ENCODE assay signal across 30 cellular contexts in genomic region chr1:42700006-42700405, GRCh38. TPM values are rescaled to one million over a fixed set of nuclear protein-coding genes. Genes with fewer than 3 reads are reported as not detected.
DNase-seq lines count a peak whose midpoint lies in the region; ATAC-seq, FAIRE-seq and TF ChIP-seq lines count a peak whose summit lies in the region.
"Had no signal": no experiment of that assay in that cellular context is flagged by ENCODE, and none has a peak within 500 bp of the region (broad histone marks: within the 10 kb centered on the region; RNA-seq: fewer than 3 reads in every experiment).

No MANE protein-coding gene starts in this region.

- H3K36me3 ChIP-seq in GM12878 (ENCODE audit: control insufficient read depth in 2 of 2, insufficient read depth in 2 of 2, low read length in 1 of 2) = peaks cover 19 to 50% of the 10 kb centered on the region in 2 experiments

- CTCF ChIA-PET in A549 (lab: Yijun Ruan, JAX) = no interaction called here
- CTCF ChIA-PET in CD4-positive, alpha-beta T cell (lab: Charles Lee) = no interaction called here
- CTCF ChIA-PET in GM12878 (lab: Yijun Ruan, JAX) = interaction anchor here (1.4 kb wide), 1 partner anchor 9 kb away, joined by 4 read pairs; no protein-coding TSS in a partner anchor

- peaks cover 11% of the 10 kb centered on the region for H3K4me1 Mint-ChIP-seq in CD4-positive, alpha-beta T cell (ENCODE audit: low read depth)
- H3K4me1 Mint-ChIP-seq in IgD-negative memory B cell (peaks cover 0 to 4% (median 2%) of the 10 kb centered on the region in 3 donors), endothelial cell (ENCODE audit: unreplicated experiment) (no peaks in the 10 kb centered on the region)
- H3K4me1 Mint-ChIP-seq: neural crest cell had no signal

- no peak for FAIRE-seq in A549 (lab: Jason Lieb, UNC)
- no peak for FAIRE-seq in GM12878 (lab: Jason Lieb, UNC)
- FAIRE-seq: HTR-8/SVneo, pancreas, TTC549 had no signal

- H3K27ac Mint-ChIP-seq in CD4-positive, alpha-beta T cell = peak overlapping the region; percentile 64
- H3K27ac Mint-ChIP-seq in IgD-negative memory B cell (peak overlapping the region in 2 of 3 donors; percentile 65 to 91), endothelial cell (ENCODE audit: unreplicated experiment) (no peak overlapping the region)
- H3K27ac Mint-ChIP-seq: T-helper 1 cell treated with Interleukin-12 subunit alpha and Interleukin-12 subunit beta and Interleukin-4 antibody, amounts not matched to agents 30 μg/mL and 1 μg/mL, for 36 hours had no signal

- RAD21 ChIA-PET in GM12878 (lab: Charles Lee; ENCODE audit: unreplicated experiment) = no interaction called here

- intact Hi-C loops in CD4-positive, alpha-beta T cell (cut with DNase I, micrococcal nuclease) = no loop called here
- intact Hi-C loops in GM12878 (cut with micrococcal nuclease; ENCODE audit: unreplicated experiment) = no loop called here

- H2AFZ ChIP-seq in GM12878 (ENCODE audit: control insufficient read depth, low read depth, low read length) = no peak overlapping the region

- H3K79me2 ChIP-seq in GM12878 (ENCODE audit: control insufficient read depth, insufficient read depth, low read length) = peaks cover 10% of the 10 kb centered on the region

- H3K9me3 Mint-ChIP-seq in CD4-positive, alpha-beta T cell = no peaks in the 10 kb centered on the region
- H3K9me3 Mint-ChIP-seq in IgD-negative memory B cell (no peaks in the 10 kb centered on the region), endothelial cell (ENCODE audit: unreplicated experiment) (no peaks in the 10 kb centered on the region)
- H3K9me3 Mint-ChIP-seq: immature natural killer cell; neural crest cell; T-helper 1 cell treated with Interleukin-12 subunit alpha and Interleukin-12 subunit beta and Interleukin-4 antibody, amounts not matched to agents 30 μg/mL and 1 μg/mL, for 36 hours had no signal

- TF ChIP-seq POLR2A in A549 (IDR thresholded peaks at IDR 0.05; ENCODE audit: low read length) = no peak
- no peak; the same call in 1 of the 2 replicates for TF ChIP-seq POLR2A in GM12878 (IDR thresholded peaks at IDR 0.05; ENCODE audit: low read depth, low read length)

- no peak for TF ChIP-seq CTCF in A549 (IDR thresholded peaks at IDR 0.05)
- no peak for TF ChIP-seq CTCF in CD4-positive, alpha-beta T cell (IDR thresholded peaks at IDR 0.05)
- no peak for TF ChIP-seq CTCF in GM12878 (IDR thresholded peaks at IDR 0.05 in 2 of 3, conservative IDR thresholded peaks at IDR 0.05 in 1 of 3; ENCODE audit: control insufficient read depth in 2 of 3, extremely low read depth in 1 of 3, insufficient read depth in 1 of 3, low read depth in 3 of 3, low read length in 3 of 3)
- no peak for TF ChIP-seq CTCF in endothelial cell (IDR thresholded peaks at IDR 0.05; ENCODE audit: unreplicated experiment)

- in situ Hi-C loops in GM12878 (cut with MboI) = no loop called here

- no peak overlapping the region for H3K9ac ChIP-seq in GM12878 (ENCODE audit: control insufficient read depth, insufficient read depth, low read length)
- H3K9ac ChIP-seq: BLaER1 treated with 17β-estradiol and CSF1 and Interleukin-3, amounts not matched to agents 10 nM and 100 nM; SK-N-SH had no signal

- SMC1A ChIA-PET in GM12878 (lab: Charles Lee; ENCODE audit: uncharacterized antibody, unreplicated experiment) = interaction anchor here (1.8 kb wide), 1 partner anchor 10 kb away, joined by 4 read pairs; no protein-coding TSS in a partner anchor

- BruUV-seq in GM12878 (replicated peaks; lab: Mats Ljungman, UMichigan) = no TSS peak

- no peak overlapping the region for H3K4me3 Mint-ChIP-seq in CD4-positive, alpha-beta T cell
- H3K4me3 Mint-ChIP-seq in IgD-negative memory B cell (no peak overlapping the region), endothelial cell (ENCODE audit: unreplicated experiment) (no peak overlapping the region)
- H3K4me3 Mint-ChIP-seq: immature natural killer cell; neural crest cell; T-helper 1 cell treated with Interleukin-12 subunit alpha and Interleukin-12 subunit beta and Interleukin-4 antibody, amounts not matched to agents 30 μg/mL and 1 μg/mL, for 36 hours had no signal

- DNase-seq in A549 (ENCODE audit: low read depth in 1 of 2, low spot score in 1 of 2) (no peak), GM12878 (ENCODE audit: low read depth, low spot score) (no peak), endothelial cell (ENCODE audit: low spot score) (no peak)
- DNase-seq in CD4-positive, alpha-beta T cell = no peak
- DNase-seq in effector CD8-positive, alpha-beta T cell (lab: John Stamatoyannopoulos, UW) = no peak
- DNase-seq: activated gamma-delta T cell treated with Interleukin-2 at 50 U/mL for 16 hours; COR-L47; GDM1; immature natural killer cell; KBM-7; left colon; MG63; NCI-H1105 treated with DMSO at 0.1 percent for 48 hours; NCI-H187 treated with DMSO at 0.1 percent for 48 hours; NCI-H2171; NCI-H510A; pancreas; retina; SK-N-SH; stimulated activated naive CD4-positive, alpha-beta T cell treated with Interleukin-2 at 50 U/mL for 16 hours; upper lobe of right lung had no signal

- H3K4me3 ChIP-seq in A549 = no peak overlapping the region
- no peak overlapping the region for H3K4me3 ChIP-seq in GM12878
- H3K4me3 ChIP-seq: BLaER1 treated with 17β-estradiol and CSF1 and Interleukin-3, amounts not matched to agents 10 nM and 100 nM; MG63; pancreas; suprapubic skin; upper lobe of right lung had no signal

- TF ChIP-seq RAD21 in A549 (conservative IDR thresholded peaks at IDR 0.05 in 1 of 2, IDR thresholded peaks at IDR 0.05 in 1 of 2) = no peak
- TF ChIP-seq RAD21 in GM12878 (IDR thresholded peaks at IDR 0.05; ENCODE audit: insufficient read depth, low read depth, low read length) = no peak

- POLR2A ChIA-PET in A549 (lab: Yijun Ruan, JAX) (no interaction called here), GM12878 (lab: Charles Lee) (no interaction called here)
- POLR2A ChIA-PET in CD4-positive, alpha-beta T cell (lab: Charles Lee) = interaction anchor here (1.1 kb wide), 1 partner anchor 66 kb away, joined by 3 read pairs; no protein-coding TSS in a partner anchor

- no peak overlapping the region for H3K4me2 ChIP-seq in A549
- H3K4me2 ChIP-seq in GM12878 (ENCODE audit: control insufficient read depth, insufficient read depth) = no peak overlapping the region
- H3K4me2 ChIP-seq: BLaER1 treated with 17β-estradiol and CSF1 and Interleukin-3, amounts not matched to agents 10 nM and 100 nM; SK-N-SH had no signal

- H4K20me1 ChIP-seq in GM12878 (ENCODE audit: control insufficient read depth, insufficient read depth) = no peaks in the 10 kb centered on the region; the same call in 1 of the 2 replicates

- H3K4me1 ChIP-seq in A549 (no peaks in the 10 kb centered on the region), GM12878 (ENCODE audit: control insufficient read depth, insufficient read depth, low read length) (no peaks in the 10 kb centered on the region)
- H3K4me1 ChIP-seq: BLaER1 treated with 17β-estradiol and CSF1 and Interleukin-3, amounts not matched to agents 10 nM and 100 nM; pancreas; suprapubic skin; upper lobe of right lung had no signal

- H3K27me3 Mint-ChIP-seq in CD4-positive, alpha-beta T cell = no peaks in the 10 kb centered on the region
- H3K27me3 Mint-ChIP-seq in IgD-negative memory B cell = no peaks in the 10 kb centered on the region
- H3K27me3 Mint-ChIP-seq in endothelial cell (ENCODE audit: unreplicated experiment) = peaks cover 2% of the 10 kb centered on the region

- H3K27ac ChIP-seq in A549 (no peak overlapping the region), GM12878 (ENCODE audit: control insufficient read depth, insufficient read depth) (no peak overlapping the region)
- H3K27ac ChIP-seq in CD4-positive, alpha-beta T cell (ENCODE audit: low read depth, low read length) = no peak overlapping the region
- H3K27ac ChIP-seq: BLaER1 treated with 17β-estradiol and CSF1 and Interleukin-3, amounts not matched to agents 10 nM and 100 nM; pancreas; suprapubic skin; upper lobe of right lung had no signal

- ATAC-seq in A549 = no peak
- no peak for ATAC-seq in CD4-positive, alpha-beta T cell (ENCODE audit: poor library complexity)
- no peak for ATAC-seq in GM12878
- ATAC-seq in GM19463 (IDR thresholded peaks at IDR 0.05; ENCODE audit: unreplicated experiment) = no peak
- ATAC-seq: activated CD4-positive, CD25-positive, alpha-beta regulatory T cell treated with anti-CD3 and anti-CD28 coated beads, Interleukin-2, amount 50 U/mL, for 24 hours; left colon; pancreas; upper lobe of right lung had no signal

- H3K9me3 ChIP-seq in A549 (no peaks in the 10 kb centered on the region), GM12878 (replicated peaks; ENCODE audit: control insufficient read depth, insufficient read depth, low read length) (no peaks in the 10 kb centered on the region)
- H3K9me3 ChIP-seq in CD4-positive, alpha-beta T cell (ENCODE audit: control insufficient read depth, low read length) = no peaks in the 10 kb centered on the region
- H3K9me3 ChIP-seq: BLaER1 treated with 17β-estradiol and CSF1 and Interleukin-3, amounts not matched to agents 10 nM and 100 nM; MG63; pancreas; SK-N-SH; suprapubic skin; upper lobe of right lung had no signal

- no peak for TF ChIP-seq EP300 in A549 (IDR thresholded peaks at IDR 0.05)
- no peak for TF ChIP-seq EP300 in GM12878 (IDR thresholded peaks at IDR 0.05; ENCODE audit: borderline replicate concordance in 1 of 2, control insufficient read depth in 1 of 2, low read depth in 2 of 2, low read length in 2 of 2)

- no peaks in the 10 kb centered on the region for H3K27me3 ChIP-seq in CD4-positive, alpha-beta T cell (ENCODE audit: control insufficient read depth, insufficient read depth, low read length)
- H3K27me3 ChIP-seq in GM12878 (replicated peaks in 1 of 2; ENCODE audit: control insufficient read depth in 2 of 2, insufficient read depth in 2 of 2, low read length in 1 of 2) = no peaks in the 10 kb centered on the region
- H3K27me3 ChIP-seq: BLaER1 treated with 17β-estradiol and CSF1 and Interleukin-3, amounts not matched to agents 10 nM and 100 nM; MG63; pancreas; suprapubic skin; upper lobe of right lung had no signal

- H3K36me3 Mint-ChIP-seq in CD4-positive, alpha-beta T cell (ENCODE audit: low read depth) = peaks cover 98% of the 10 kb centered on the region
- peaks cover 6% of the 10 kb centered on the region for H3K36me3 Mint-ChIP-seq in IgD-negative memory B cell
- peaks cover 76% of the 10 kb centered on the region for H3K36me3 Mint-ChIP-seq in endothelial cell (ENCODE audit: low read depth, unreplicated experiment)

RNA-seq across cellular contexts. Expression of gene YBX1, which starts 17.8 kb away (rescaled TPM):
- polyA plus RNA-seq in A549 (2011; rRNA removed) (345 and 488 TPM in 2 replicates), A549 (2017; fragmentation: RNase III; extraction: RNeasy Plus Mini Kit Qiagen cat#74134 plus additional on column Dnase treatment) (715 to 747 TPM (median 742 TPM) in 3 replicates), IgD-negative memory B cell (116 TPM), GM12878 (2011; rRNA removed) (587 and 826 TPM in 2 replicates), GM12878 (2014; fragmentation: Illumina TruSeq; extraction: Trizol) (1,157 and 1,353 TPM in 2 replicates), GM12878 (2014; fragmentation: Nextera tagmentation; extraction: Ambion mirVana) (100 to 1,000 TPM; 355 to 521 TPM), GM12878 (2014; rRNA removed) (726 and 845 TPM in 2 replicates), GM12878 (2016; fragmentation: Nextera tagmentation; extraction: Ambion mirVana) (100 to 1,000 TPM; 758 to 913 TPM)
- 509 and 679 TPM in 2 replicates for polyA plus RNA-seq in A549 (2012; cell fraction: cytosol; rRNA removed)
- polyA plus RNA-seq in A549 (2012; cell fraction: nucleus; rRNA removed) = 213 and 229 TPM in 2 replicates
- 190 and 208 TPM in 2 replicates for polyA minus RNA-seq in A549 (2011; rRNA and poly(A)+ RNA removed)
- total RNA-seq in CD4-positive, alpha-beta T cell = 100 to 1,000 TPM; 372 to 389 TPM
- 45.7 and 50.4 TPM in 2 replicates for total RNA-seq in GM12878 (2013; cell fraction: nucleolus; rRNA removed)
- total RNA-seq in GM12878 (2014; rRNA removed) (872 and 1,017 TPM in 2 replicates), GM12878 (2014; rRNA removed; fragmentation: Illumina TruSeq; extraction: Trizol) (1,098 and 1,178 TPM in 2 replicates), GM12878 (2021) (936 and 947 TPM in 2 replicates), endothelial cell (ENCODE audit: unreplicated experiment) (741 TPM)
- 426 TPM for polyA plus RNA-seq in GM12878 (2011; ENCODE audit: low read depth)
- 587 and 618 TPM in 2 replicates for polyA plus RNA-seq in GM12878 (2011; cell fraction: cytosol; rRNA removed)
- polyA plus RNA-seq in GM12878 (2011; cell fraction: nucleus; rRNA removed) = 336 and 406 TPM in 2 replicates
- polyA plus RNA-seq in GM12878 (2012) = 702 and 782 TPM in 2 replicates
- 327 and 366 TPM in 2 replicates for polyA minus RNA-seq in GM12878 (2011; rRNA and poly(A)+ RNA removed)
- 259 and 298 TPM in 2 replicates for polyA minus RNA-seq in GM12878 (2011; cell fraction: cytosol; rRNA and poly(A)+ RNA removed)
- 45.7 and 77.4 TPM in 2 replicates for polyA minus RNA-seq in GM12878 (2011; cell fraction: nucleus; rRNA and poly(A)+ RNA removed)

RNA-seq across cellular contexts. Expression of gene CLDN19, which starts 40.0 kb away (rescaled TPM):
- polyA plus RNA-seq in A549 (2011; rRNA removed) (not detected in 2 replicates), A549 (2017; fragmentation: RNase III; extraction: RNeasy Plus Mini Kit Qiagen cat#74134 plus additional on column Dnase treatment) (0.03 TPM in 1 of 3 replicates, not detected in the others), IgD-negative memory B cell (not detected), GM12878 (2011; rRNA removed) (not detected in 2 replicates), GM12878 (2014; fragmentation: Illumina TruSeq; extraction: Trizol) (not detected in 2 replicates), GM12878 (2014; fragmentation: Nextera tagmentation; extraction: Ambion mirVana) (not detected), GM12878 (2014; rRNA removed) (not detected in 2 replicates), GM12878 (2016; fragmentation: Nextera tagmentation; extraction: Ambion mirVana) (not detected)
- not detected in 2 replicates for polyA plus RNA-seq in A549 (2012; cell fraction: cytosol; rRNA removed)
- 0.01 TPM in 1 of 2 replicates, not detected in the other for polyA plus RNA-seq in A549 (2012; cell fraction: nucleus; rRNA removed)
- not detected in 2 replicates for polyA minus RNA-seq in A549 (2011; rRNA and poly(A)+ RNA removed)
- total RNA-seq in CD4-positive, alpha-beta T cell = not detected
- not detected in 2 replicates for total RNA-seq in GM12878 (2013; cell fraction: nucleolus; rRNA removed)
- total RNA-seq in GM12878 (2014; rRNA removed) (not detected in 2 replicates), GM12878 (2014; rRNA removed; fragmentation: Illumina TruSeq; extraction: Trizol) (not detected in 2 replicates), GM12878 (2021) (not detected in 2 replicates), endothelial cell (ENCODE audit: unreplicated experiment) (not detected)
- not detected for polyA plus RNA-seq in GM12878 (2011; ENCODE audit: low read depth)
- not detected in 2 replicates for polyA plus RNA-seq in GM12878 (2011; cell fraction: cytosol; rRNA removed)
- polyA plus RNA-seq in GM12878 (2011; cell fraction: nucleus; rRNA removed) = not detected in 2 replicates
- not detected in 2 replicates for polyA plus RNA-seq in GM12878 (2012)
- polyA minus RNA-seq in GM12878 (2011; rRNA and poly(A)+ RNA removed) = 0.05 TPM in 1 of 2 replicates, not detected in the other
- polyA minus RNA-seq in GM12878 (2011; cell fraction: cytosol; rRNA and poly(A)+ RNA removed) = not detected in 2 replicates
- not detected in 2 replicates for polyA minus RNA-seq in GM12878 (2011; cell fraction: nucleus; rRNA and poly(A)+ RNA removed)
- total RNA-seq: left colon, pancreas, upper lobe of right lung had no signal
- polyA plus RNA-seq: immature natural killer cell, SK-N-SH had no signal

RNA-seq across cellular contexts. Expression of gene PPIH, which starts 41.8 kb away (rescaled TPM):
- polyA plus RNA-seq in A549 (2011; rRNA removed) = 50.3 and 68.9 TPM in 2 replicates
- 49.6 and 64.2 TPM in 2 replicates for polyA plus RNA-seq in A549 (2012; cell fraction: cytosol; rRNA removed)
- 17.6 and 41.8 TPM in 2 replicates for polyA plus RNA-seq in A549 (2012; cell fraction: nucleus; rRNA removed)
- polyA plus RNA-seq in A549 (2017; fragmentation: RNase III; extraction: RNeasy Plus Mini Kit Qiagen cat#74134 plus additional on column Dnase treatment) = 55.8 to 68.0 TPM (median 59.0 TPM) in 3 replicates
- polyA minus RNA-seq in A549 (2011; rRNA and poly(A)+ RNA removed) = 15.7 and 18.3 TPM in 2 replicates
- total RNA-seq in CD4-positive, alpha-beta T cell = 10 to 100 TPM; 29.4 to 32.6 TPM
- 64.6 TPM for polyA plus RNA-seq in IgD-negative memory B cell
- 39.6 and 39.8 TPM in 2 replicates for total RNA-seq in GM12878 (2013; cell fraction: nucleolus; rRNA removed)
- 75.1 and 82.7 TPM in 2 replicates for total RNA-seq in GM12878 (2014; rRNA removed)
- 114 and 116 TPM in 2 replicates for total RNA-seq in GM12878 (2014; rRNA removed; fragmentation: Illumina TruSeq; extraction: Trizol)
- 75.3 and 79.8 TPM in 2 replicates for total RNA-seq in GM12878 (2021)
- polyA plus RNA-seq in GM12878 (2011; ENCODE audit: low read depth) = 47.1 TPM
- polyA plus RNA-seq in GM12878 (2011; rRNA removed) = 134 and 151 TPM in 2 replicates
- 79.9 and 115 TPM in 2 replicates for polyA plus RNA-seq in GM12878 (2011; cell fraction: cytosol; rRNA removed)
- polyA plus RNA-seq in GM12878 (2011; cell fraction: nucleus; rRNA removed) = 51.3 and 72.1 TPM in 2 replicates
- 57.0 and 58.1 TPM in 2 replicates for polyA plus RNA-seq in GM12878 (2012)
- polyA plus RNA-seq in GM12878 (2014; fragmentation: Illumina TruSeq; extraction: Trizol) = 172 and 241 TPM in 2 replicates
- 100 to 1,000 TPM in 1 of 2 experiments, 10 to 100 TPM in 1; 96.3 to 114 TPM for polyA plus RNA-seq in GM12878 (2014; fragmentation: Nextera tagmentation; extraction: Ambion mirVana)
- 123 and 130 TPM in 2 replicates for polyA plus RNA-seq in GM12878 (2014; rRNA removed)
- polyA plus RNA-seq in GM12878 (2016; fragmentation: Nextera tagmentation; extraction: Ambion mirVana) = 100 to 1,000 TPM; 132 to 146 TPM
- 28.5 and 31.3 TPM in 2 replicates for polyA minus RNA-seq in GM12878 (2011; rRNA and poly(A)+ RNA removed)
- 16.4 and 20.7 TPM in 2 replicates for polyA minus RNA-seq in GM12878 (2011; cell fraction: cytosol; rRNA and poly(A)+ RNA removed)
- 20.3 and 27.6 TPM in 2 replicates for polyA minus RNA-seq in GM12878 (2011; cell fraction: nucleus; rRNA and poly(A)+ RNA removed)
- 37.4 TPM for total RNA-seq in endothelial cell (ENCODE audit: unreplicated experiment)
